23 cellular contexts compared by ENCODE assay signal in the genomic region with DNA sequence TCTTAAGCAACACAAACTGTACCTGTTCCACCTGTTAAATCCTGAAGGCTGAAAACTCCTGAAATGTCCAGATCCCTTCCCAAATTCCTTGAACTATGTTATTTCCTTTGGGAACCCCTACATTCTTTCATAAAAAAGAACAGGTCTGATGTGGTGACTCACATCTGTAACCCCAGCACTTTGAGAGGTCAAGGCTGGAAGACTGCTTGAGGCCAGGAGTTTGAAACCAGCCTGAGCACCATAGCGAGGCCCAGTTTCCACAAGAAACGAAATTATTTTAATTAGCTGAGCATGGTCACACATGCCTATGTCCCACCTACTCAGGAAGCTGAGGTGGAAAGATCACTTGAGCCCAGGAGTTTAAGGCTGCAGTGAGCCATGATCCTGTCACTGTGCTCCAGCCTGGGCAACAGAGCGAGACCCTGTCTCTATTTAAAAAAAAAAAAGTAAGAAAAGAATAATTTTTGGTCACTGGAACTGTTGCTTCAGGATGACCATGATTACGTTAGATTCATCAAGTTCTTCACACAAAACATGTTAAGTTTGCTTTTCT.
"Had no signal": no experiment of that assay in that cellular context is flagged by ENCODE, and none has a peak within 500 bp of the region (broad histone marks: within the 10 kb centered on the region; RNA-seq: fewer than 3 reads in every experiment).

No MANE protein-coding gene starts in this region.

- H3K4me1 ChIP-seq: psoas muscle had no signal

- H3K4me3 Mint-ChIP-seq: activated CD4-positive, alpha-beta T cell treated with anti-CD3 and anti-CD28 coated beads, Interleukin-2, amount 10 ng/mL, durations not matched to agents 7 days and 5 days; activated CD8-positive, alpha-beta T cell treated with anti-CD3 and anti-CD28 coated beads, Interleukin-2, amount 10 ng/mL, durations not matched to agents 7 days and 5 days; activated T-cell treated with anti-CD3 and anti-CD28 coated beads, Interleukin-2, amount 50 U/mL, for 24 hours; brain; naive thymus-derived CD4-positive, alpha-beta T cell; stimulated activated naive CD8-positive, alpha-beta T cell treated with anti-CD3 and anti-CD28 coated beads, Interleukin-15, Interleukin-2, amounts not matched to agents 100 ng/mL and 50 ng/mL, for 24 hours had no signal

- H3K27ac ChIP-seq: dorsolateral prefrontal cortex, left lung, psoas muscle, suprapubic skin, transverse colon, vagina had no signal

- H3K9me3 Mint-ChIP-seq: activated CD4-positive, alpha-beta T cell treated with anti-CD3 and anti-CD28 coated beads, Interleukin-2, amount 10 ng/mL, durations not matched to agents 7 days and 5 days; activated T-cell treated with anti-CD3 and anti-CD28 coated beads, Interleukin-2, amount 50 U/mL, for 24 hours; activated T-helper 2 cell treated with anti-CD3 and anti-CD28 coated beads, Interferon-gamma antibody, Interleukin-2, Interleukin-4, amounts not matched to agents 10 μg/mL and 5 μg/mL and 100 μg/mL, durations not matched to agents 14 hours and 24 hours and 36 hours; naive thymus-derived CD4-positive, alpha-beta T cell; stimulated activated naive CD8-positive, alpha-beta T cell treated with anti-CD3 and anti-CD28 coated beads, Interleukin-15, Interleukin-2, amounts not matched to agents 100 ng/mL and 50 ng/mL, for 24 hours had no signal

- ATAC-seq: activated CD8-positive, alpha-beta T cell treated with anti-CD3 and anti-CD28 coated beads, Interleukin-2, amount 10 ng/mL, durations not matched to agents 7 days and 5 days; left lung; naive thymus-derived CD4-positive, alpha-beta T cell; psoas muscle; right cardiac atrium had no signal

- H3K27me3 Mint-ChIP-seq: activated CD4-positive, alpha-beta T cell treated with anti-CD3 and anti-CD28 coated beads, Interleukin-2, amount 10 ng/mL, durations not matched to agents 7 days and 5 days; activated T-cell treated with anti-CD3 and anti-CD28 coated beads, Interleukin-2, amount 50 U/mL, for 24 hours; brain; naive thymus-derived CD4-positive, alpha-beta T cell; stimulated activated naive CD8-positive, alpha-beta T cell treated with anti-CD3 and anti-CD28 coated beads, Interleukin-15, Interleukin-2, amounts not matched to agents 100 ng/mL and 50 ng/mL, for 24 hours had no signal

- FAIRE-seq: colon, small intestine had no signal

- H3K27me3 ChIP-seq: dorsolateral prefrontal cortex, left lung, suprapubic skin, transverse colon, vagina had no signal

- H3K36me3 Mint-ChIP-seq: brain had no signal

- H3K27ac Mint-ChIP-seq: activated CD4-positive, alpha-beta T cell treated with anti-CD3 and anti-CD28 coated beads, Interleukin-2, amount 10 ng/mL, durations not matched to agents 7 days and 5 days; activated CD8-positive, alpha-beta T cell treated with anti-CD3 and anti-CD28 coated beads, Interleukin-2, amount 10 ng/mL, durations not matched to agents 7 days and 5 days; activated T-cell treated with anti-CD3 and anti-CD28 coated beads, Interleukin-2, amount 50 U/mL, for 24 hours; activated T-helper 2 cell treated with anti-CD3 and anti-CD28 coated beads, Interferon-gamma antibody, Interleukin-2, Interleukin-4, amounts not matched to agents 10 μg/mL and 5 μg/mL and 100 μg/mL, durations not matched to agents 14 hours and 24 hours and 36 hours; brain; naive thymus-derived CD4-positive, alpha-beta T cell; stimulated activated naive CD8-positive, alpha-beta T cell treated with anti-CD3 and anti-CD28 coated beads, Interleukin-15, Interleukin-2, amounts not matched to agents 100 ng/mL and 50 ng/mL, for 24 hours had no signal

- DNase-seq: activated CD4-positive, alpha-beta T cell treated with anti-CD3 and anti-CD28 coated beads, Interleukin-2, amount 10 ng/mL, durations not matched to agents 7 days and 5 days; activated CD8-positive, alpha-beta T cell treated with anti-CD3 and anti-CD28 coated beads, Interleukin-2, amount 10 ng/mL, durations not matched to agents 7 days and 5 days; activated naive CD4-positive, alpha-beta T cell treated with Interleukin-2 at 50 U/mL for 16 hours; activated T-cell treated with anti-CD3 and anti-CD28 coated beads, Interleukin-2, amount 50 U/mL, for 24 hours; caudate nucleus; dorsolateral prefrontal cortex; erythroblast; foreskin melanocyte; left lung; naive thymus-derived CD4-positive, alpha-beta T cell; psoas muscle; right cardiac atrium; small intestine; stimulated activated CD4-positive, alpha-beta T cell treated with anti-CD3 and anti-CD28 coated beads, Interleukin-15, amount 100 ng/mL, for 24 hours; stimulated activated CD4-positive, alpha-beta T cell treated with anti-CD3 and anti-CD28 coated beads, Interleukin-2, amount 100 ng/mL, for 48 hours; T-helper 9 cell; transverse colon had no signal

- H3K36me3 ChIP-seq: left lung, suprapubic skin, transverse colon, vagina had no signal

- H3K4me3 ChIP-seq: dorsolateral prefrontal cortex, left lung, psoas muscle, suprapubic skin, transverse colon, vagina had no signal

- H3K9me3 ChIP-seq: left lung, psoas muscle, suprapubic skin, transverse colon, vagina had no signal
